10 cellular contexts compared by ENCODE assay signal in the genomic region with DNA sequence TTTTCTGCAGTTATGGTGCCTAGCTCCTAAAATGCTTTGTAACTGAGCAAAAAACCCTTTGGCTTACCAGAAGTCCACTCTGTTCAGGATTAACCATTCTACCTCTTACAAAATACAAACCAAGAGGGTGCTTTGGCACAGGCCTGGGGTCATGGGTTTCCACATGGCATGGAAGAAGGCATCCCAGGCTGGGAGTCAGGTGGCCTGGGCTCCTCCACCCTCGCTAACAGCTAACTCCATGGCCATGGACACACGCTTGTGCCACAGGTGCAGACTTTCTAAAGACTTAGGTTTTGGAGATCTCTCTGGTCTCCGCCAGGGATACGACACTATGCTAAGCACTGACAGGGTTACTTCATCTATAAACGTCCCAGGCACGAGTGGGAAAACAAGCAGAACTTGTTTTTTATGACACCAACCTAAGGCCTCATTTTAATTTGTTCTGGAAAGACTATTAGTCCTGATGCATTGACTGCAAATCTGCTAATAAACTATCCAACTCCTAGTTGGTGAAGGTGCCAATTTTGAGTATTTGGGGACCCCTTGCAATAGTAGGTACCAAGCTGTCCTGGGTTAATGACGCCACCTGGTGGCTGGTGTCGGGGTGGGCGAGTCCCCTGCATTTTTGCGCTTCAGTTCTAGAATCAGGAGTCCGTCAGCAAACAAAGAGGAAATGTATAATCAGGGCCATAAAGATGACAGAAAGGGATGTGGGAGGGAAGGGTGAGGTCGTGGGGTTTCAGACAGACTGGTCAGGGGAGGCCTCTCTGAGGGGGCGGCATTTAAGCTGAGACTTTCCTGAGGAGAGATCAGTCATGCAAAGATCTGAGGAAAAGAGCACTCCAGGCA. TPM values are rescaled to one million over a fixed set of nuclear protein-coding genes. Genes with fewer than 3 reads are reported as not detected.
DNase-seq lines count a peak whose midpoint lies in the region; ATAC-seq and TF ChIP-seq lines count a peak whose summit lies in the region.
"Had no signal": no experiment of that assay in that cellular context is flagged by ENCODE, and none has a peak within 500 bp of the region (broad histone marks: within the 10 kb centered on the region; RNA-seq: fewer than 3 reads in every experiment).

No MANE protein-coding gene starts in this region.

- H3K4me3 Mint-ChIP-seq in natural killer cell = no peak overlapping the region
- H3K4me3 Mint-ChIP-seq: IgD-negative memory B cell had no signal

- H2AFZ ChIP-seq in PC-3 (ENCODE audit: low read length) = no peak overlapping the region

- H3K4me3 ChIP-seq in PC-3 (ENCODE audit: low read length) (no peak overlapping the region), foreskin fibroblast (ENCODE audit: low read depth in 1 of 2, low read length in 2 of 2) (no peak overlapping the region)
- H3K4me3 ChIP-seq: esophagus muscularis mucosa had no signal

- H3K9me3 Mint-ChIP-seq in natural killer cell = no peaks in the 10 kb centered on the region

- no peaks in the 10 kb centered on the region for H3K36me3 Mint-ChIP-seq in natural killer cell

- no peaks in the 10 kb centered on the region for H3K36me3 ChIP-seq in PC-3 (ENCODE audit: low read depth, low read length)
- H3K36me3 ChIP-seq: esophagus muscularis mucosa had no signal

- no peaks in the 10 kb centered on the region for H3K9me3 ChIP-seq in PC-3 (ENCODE audit: low read length)
- H3K9me3 ChIP-seq: esophagus muscularis mucosa had no signal

- H4K20me1 ChIP-seq in PC-3 (ENCODE audit: low read length) = no peaks in the 10 kb centered on the region

- in situ Hi-C loops in ACHN (cut with HindIII; ENCODE audit: low pct_ligation_motif_present, low pct_unique_long_range_greater_than_20kb, low sequenced_read_pairs) = no loop called here

- no peaks in the 10 kb centered on the region for H3F3A ChIP-seq in PC-3 (ENCODE audit: low read length, unreplicated experiment)

- no peaks in the 10 kb centered on the region for H3K4me1 Mint-ChIP-seq in natural killer cell

- CTCF ChIA-PET in PC-3 (lab: Charles Lee) = no interaction called here

- H3K4me2 ChIP-seq in PC-3 (ENCODE audit: low read length) = no peak overlapping the region

- no peaks in the 10 kb centered on the region for H3K27me3 ChIP-seq in PC-3 (ENCODE audit: low read length)
- H3K27me3 ChIP-seq: esophagus muscularis mucosa had no signal

- no peak overlapping the region for H3K9ac ChIP-seq in PC-3 (ENCODE audit: low read length)

- H3K79me2 ChIP-seq in PC-3 (ENCODE audit: low read length) = no peaks in the 10 kb centered on the region

- no peaks in the 10 kb centered on the region for H3K9me2 ChIP-seq in PC-3 (replicated peaks; ENCODE audit: low read length)

- H3K27ac ChIP-seq in PC-3 (ENCODE audit: low read length) = no peak overlapping the region
- H3K27ac ChIP-seq: esophagus muscularis mucosa had no signal

- peaks cover 6 to 11% of the 10 kb centered on the region in 2 donors for H3K27me3 Mint-ChIP-seq in natural killer cell (ENCODE audit: low read depth in 2 of 2)
- H3K27me3 Mint-ChIP-seq: IgD-negative memory B cell had no signal

- peaks cover 7% of the 10 kb centered on the region for H3K4me1 ChIP-seq in PC-3 (ENCODE audit: insufficient read depth, low read length)

- intact Hi-C loops in PC-3 (cut with micrococcal nuclease) (no loop called here), natural killer cell (cut with micrococcal nuclease) (no loop called here)

- H3K27ac Mint-ChIP-seq in natural killer cell = no peak overlapping the region
- H3K27ac Mint-ChIP-seq: IgD-negative memory B cell had no signal

- ATAC-seq in PC-3 (no peak), natural killer cell (no peak)

- DNase-seq in ACHN (peak; percentile 9), ELR (ENCODE audit: low read depth) (peak; percentile 25), PC-3 (no peak), foreskin fibroblast (peak in 1 of 2 donors; percentile 14), anterior cingulate cortex (lab: John Stamatoyannopoulos, UW) (no peak), natural killer cell (no peak), NCI-H510A treated with DMSO at 0.1 percent for 48 hours (lab: John Stamatoyannopoulos, UW) (no peak), NCI-H2227 (lab: John Stamatoyannopoulos, UW; ENCODE audit: unreplicated experiment) (no peak)

- peak; percentile 70 for TF ChIP-seq CTCF in PC-3 (conservative IDR thresholded peaks at IDR 0.05; ENCODE audit: low read depth, low read length)
- TF ChIP-seq CTCF in foreskin fibroblast (IDR thresholded peaks at IDR 0.05; ENCODE audit: low read depth, low read length) = peak; percentile 34
- no peak for TF ChIP-seq CTCF in natural killer cell (IDR thresholded peaks at IDR 0.05)

- POLR2A ChIA-PET in PC-3 (lab: Charles Lee; ENCODE audit: unreplicated experiment) = no interaction called here

- BruUV-seq in PC-3 (replicated peaks; lab: Mats Ljungman, UMichigan) = no TSS peak

RNA-seq across cellular contexts. Expression of a gene that starts 10.3 kb away (rescaled TPM):
- 5,398 and 6,043 TPM in 2 replicates for total RNA-seq in PC-3 (2014; rRNA removed)
- not detected for total RNA-seq in natural killer cell

RNA-seq across cellular contexts. Expression of a gene that starts 49.8 kb away (rescaled TPM):
- total RNA-seq in PC-3 (2014; rRNA removed) (7.0 and 11.4 TPM in 2 replicates), natural killer cell (1 to 10 TPM; 1.2 to 5.5 (median 3.2) TPM)

Comparison
In these comparisons a context has a peak if more than half of its experiments do, and no peak if none do; other contexts are left out.
1. DNase-seq: peak in ACHN (single experiment) and ELR (single experiment); none in PC-3 (single experiment), anterior cingulate cortex (0 of 58), natural killer cell (single experiment), NCI-H510A treated with DMSO at 0.1 percent for 48 hours (single experiment) and NCI-H2227 (single experiment).
2. RNA of a gene that starts 10.3 kb away (total RNA-seq): 5,398 to 6,043 TPM in PC-3; not detected in natural killer cell; every median in the first group is over 1,000 times any median in the second.